1 cellular context compared by ENCODE assay signal in genomic region chr20:3723284-3723683, GRCh38.
TF ChIP-seq lines count a peak whose summit lies in the region.

No MANE protein-coding gene starts in this region.

TF ChIP-seq in HepG2, 621 proteins besides CTCF, POLR2A, EP300 and RAD21:
- TF ChIP-seq BORCS8-MEF2B (CRISPR knock-in tag; IDR thresholded peaks at IDR 0.05) (no peak), ZNF33A (CRISPR knock-in tag; IDR thresholded peaks at IDR 0.05; ENCODE audit: borderline replicate concordance) (no peak), ZNF121 (CRISPR knock-in tag; IDR thresholded peaks at IDR 0.05) (peak; percentile 62), PAX8 (CRISPR knock-in tag; IDR thresholded peaks at IDR 0.05; ENCODE audit: borderline replicate concordance) (no peak), ZNF44 (CRISPR knock-in tag; IDR thresholded peaks at IDR 0.05) (no peak), ZNF577 (CRISPR knock-in tag; IDR thresholded peaks at IDR 0.05; ENCODE audit: borderline replicate concordance, low read depth) (no peak), ZNF674 (CRISPR knock-in tag; IDR thresholded peaks at IDR 0.05; ENCODE audit: low read depth) (no peak), ZNF773 (CRISPR knock-in tag; IDR thresholded peaks at IDR 0.05; ENCODE audit: borderline replicate concordance) (no peak)
